ENCODE assay signal across 19 cellular contexts in genomic region chr12:124407074-124407473, GRCh38.
DNase-seq lines count a peak whose midpoint lies in the region; ATAC-seq, FAIRE-seq and TF ChIP-seq lines count a peak whose summit lies in the region.
"Had no signal": no experiment of that assay in that cellular context is flagged by ENCODE, and none has a peak within 500 bp of the region (broad histone marks: within the 10 kb centered on the region; RNA-seq: fewer than 3 reads in every experiment).

No MANE protein-coding gene starts in this region.

- H3K27ac Mint-ChIP-seq in glutamatergic neuron (ENCODE audit: unreplicated experiment) (peak overlapping the region; percentile 71), mesothelial cell of epicardium (no peak overlapping the region)
- H3K27ac Mint-ChIP-seq in activated T-helper 1 cell treated with anti-CD3 and anti-CD28 coated beads, Interleukin-12 subunit alpha, Interleukin-12 subunit beta, Interleukin-2, Interleukin-4 antibody, amounts not matched to agents 30 ng/mL and 10 ng/mL and 1 ng/mL, durations not matched to agents 14 hours and 24 hours and 36 hours: no peak overlapping the region

- TF ChIP-seq RAD21 in HepG2 (CRISPR knock-in tag; IDR thresholded peaks at IDR 0.05): no peak

- H3K27ac ChIP-seq in HepG2 (ENCODE audit: extremely low read length, insufficient read depth, low read length) (no peak overlapping the region), right lobe of liver (no peak overlapping the region), WERI-Rb-1 (no peak overlapping the region; the same call in 1 of the 2 replicates), substantia nigra (ENCODE audit: low read depth, low read length, poor library complexity, severe bottlenecking) (peak overlapping the region; percentile 49)
- H3K27ac ChIP-seq: HL-60, SJCRH30 had no signal

- FAIRE-seq in HepG2 (lab: Jason Lieb, UNC): no peak
- FAIRE-seq: G401.6 had no signal

- no peak for TF ChIP-seq EP300 in HepG2 (IDR thresholded peaks at IDR 0.05; ENCODE audit: low read depth in 2 of 2, low read length in 2 of 2)
- TF ChIP-seq EP300 in HepG2 (CRISPR knock-in tag; IDR thresholded peaks at IDR 0.05; ENCODE audit: borderline replicate concordance): no peak

- H3K9me3 ChIP-seq in HepG2 (ENCODE audit: low read length): no peaks in the 10 kb centered on the region
- H3K9me3 ChIP-seq in right lobe of liver: no peaks in the 10 kb centered on the region
- H3K9me3 ChIP-seq in WERI-Rb-1 (ENCODE audit: severe bottlenecking): no peaks in the 10 kb centered on the region
- H3K9me3 ChIP-seq: SJCRH30 had no signal

- H4K20me1 ChIP-seq in HepG2 (ENCODE audit: insufficient read depth, low read length): peaks cover 2% of the 10 kb centered on the region; the same call in 1 of the 2 replicates

- H3K36me3 ChIP-seq in HepG2 (replicated peaks in 1 of 2; ENCODE audit: control insufficient read depth in 1 of 2, insufficient read depth in 2 of 2, low read length in 2 of 2): peaks cover 6 to 16% of the 10 kb centered on the region in 2 experiments; a peak in 3 of 5 replicates
- H3K36me3 ChIP-seq in right lobe of liver: no peaks in the 10 kb centered on the region
- H3K36me3 ChIP-seq in WERI-Rb-1: peaks cover 79% of the 10 kb centered on the region

- H3K4me3 Mint-ChIP-seq in glutamatergic neuron (ENCODE audit: unreplicated experiment): no peak overlapping the region
- H3K4me3 Mint-ChIP-seq in activated T-helper 1 cell treated with anti-CD3 and anti-CD28 coated beads, Interleukin-12 subunit alpha, Interleukin-12 subunit beta, Interleukin-2, Interleukin-4 antibody, amounts not matched to agents 30 ng/mL and 10 ng/mL and 1 ng/mL, durations not matched to agents 14 hours and 24 hours and 36 hours: no peak overlapping the region
- no peak overlapping the region for H3K4me3 Mint-ChIP-seq in mesothelial cell of epicardium

- H3K79me2 ChIP-seq in HepG2 (ENCODE audit: insufficient read depth, low read length): no peaks in the 10 kb centered on the region

- no peak overlapping the region for H3K4me3 ChIP-seq in HepG2 (replicated peaks in 1 of 3; ENCODE audit: insufficient read depth in 1 of 3, low read depth in 2 of 3, low read length in 3 of 3)
- H3K4me3 ChIP-seq in right lobe of liver: no peak overlapping the region
- H3K4me3 ChIP-seq in WERI-Rb-1 (ENCODE audit: low read depth, low read length): no peak overlapping the region
- H3K4me3 ChIP-seq: SJCRH30 had no signal

- H3K27me3 Mint-ChIP-seq in glutamatergic neuron (ENCODE audit: unreplicated experiment) (peaks cover 23% of the 10 kb centered on the region), mesothelial cell of epicardium (ENCODE audit: low read depth) (no peaks in the 10 kb centered on the region)
- H3K27me3 Mint-ChIP-seq in activated T-helper 1 cell treated with anti-CD3 and anti-CD28 coated beads, Interleukin-12 subunit alpha, Interleukin-12 subunit beta, Interleukin-2, Interleukin-4 antibody, amounts not matched to agents 30 ng/mL and 10 ng/mL and 1 ng/mL, durations not matched to agents 14 hours and 24 hours and 36 hours (ENCODE audit: insufficient read depth): no peaks in the 10 kb centered on the region

- in situ Hi-C loops in HepG2 (cut with HindIII; ENCODE audit: extremely low pct_ligation_motif_present, low pct_unique_long_range_greater_than_20kb) (no loop called here), GM13977 (cut with MboI; ENCODE audit: low pct_unique_long_range_greater_than_20kb, low sequenced_read_pairs, unreplicated experiment) (no loop called here)

- intact Hi-C loops in HepG2 (cut with micrococcal nuclease; ENCODE audit: unreplicated experiment) (no loop called here), right lobe of liver (cut with DNase I) (no loop called here)
- intact Hi-C loops in activated T-helper 1 cell treated with anti-CD3 and anti-CD28 coated beads, Interleukin-12 subunit alpha, Interleukin-12 subunit beta, Interleukin-2, Interleukin-4 antibody, amounts not matched to agents 30 ng/mL and 10 ng/mL and 1 ng/mL, durations not matched to agents 14 hours and 24 hours and 36 hours (cut with micrococcal nuclease): no loop called here

- no TSS peak for BruUV-seq in HepG2 (replicated peaks; lab: Mats Ljungman, UMichigan)

- CTCF ChIA-PET in HepG2 (lab: Yijun Ruan, JAX; ENCODE audit: low intra/inter-chr PET ratio, low total read pairs): no interaction called here

- H3K9ac ChIP-seq in HepG2 (ENCODE audit: insufficient read depth, low read depth, low read length): no peak overlapping the region

- TF ChIP-seq POLR2A in HepG2 (IDR thresholded peaks at IDR 0.05; ENCODE audit: insufficient read depth in 1 of 2, low read depth in 2 of 2, low read length in 2 of 2) (no peak), right lobe of liver (IDR thresholded peaks at IDR 0.05) (no peak)

- no peaks in the 10 kb centered on the region for H3K27me3 ChIP-seq in HepG2 (ENCODE audit: control insufficient read depth in 1 of 2, insufficient read depth in 2 of 2, low read length in 2 of 2)
- no peaks in the 10 kb centered on the region for H3K27me3 ChIP-seq in right lobe of liver
- H3K27me3 ChIP-seq in WERI-Rb-1 (ENCODE audit: insufficient read depth, low read depth, severe bottlenecking): no peaks in the 10 kb centered on the region
- H3K27me3 ChIP-seq: SJCRH30 had no signal

- DNase-seq in HepG2 (ENCODE audit: low spot score) (no peak), right lobe of liver (no peak), WERI-Rb-1 (no peak), glutamatergic neuron (no peak), substantia nigra (lab: John Stamatoyannopoulos, UW) (peak in 17 of 49 donors; percentile 10 to 67 (median 35)), GM13977 (ENCODE audit: low spot score) (no peak), mesothelial cell of epicardium (ENCODE audit: low spot score in 2 of 2, unreplicated experiment in 2 of 2) (no peak)
- DNase-seq in activated T-helper 1 cell treated with anti-CD3 and anti-CD28 coated beads, Interleukin-12 subunit alpha, Interleukin-12 subunit beta, Interleukin-2, Interleukin-4 antibody, amounts not matched to agents 30 ng/mL and 10 ng/mL and 1 ng/mL, durations not matched to agents 14 hours and 24 hours and 36 hours (ENCODE audit: low spot score): no peak
- DNase-seq: AML-193, Calu3, MM.1S, NCI-H1105, NCI-H187 treated with DMSO at 0.1 percent for 48 hours, NCI-H2171 treated with DMSO at 0.1 percent for 48 hours, NCI-H510A, RPMI8226, SJCRH30 had no signal

- no peaks in the 10 kb centered on the region for H3K36me3 Mint-ChIP-seq in glutamatergic neuron (ENCODE audit: unreplicated experiment)
- peaks cover 2% of the 10 kb centered on the region for H3K36me3 Mint-ChIP-seq in activated T-helper 1 cell treated with anti-CD3 and anti-CD28 coated beads, Interleukin-12 subunit alpha, Interleukin-12 subunit beta, Interleukin-2, Interleukin-4 antibody, amounts not matched to agents 30 ng/mL and 10 ng/mL and 1 ng/mL, durations not matched to agents 14 hours and 24 hours and 36 hours (ENCODE audit: low read depth)
- peaks cover 18% of the 10 kb centered on the region for H3K36me3 Mint-ChIP-seq in mesothelial cell of epicardium

- H3K9me3 Mint-ChIP-seq in glutamatergic neuron (ENCODE audit: unreplicated experiment): peaks cover 18% of the 10 kb centered on the region
- H3K9me3 Mint-ChIP-seq in activated T-helper 1 cell treated with anti-CD3 and anti-CD28 coated beads, Interleukin-12 subunit alpha, Interleukin-12 subunit beta, Interleukin-2, Interleukin-4 antibody, amounts not matched to agents 30 ng/mL and 10 ng/mL and 1 ng/mL, durations not matched to agents 14 hours and 24 hours and 36 hours: no peaks in the 10 kb centered on the region
- H3K9me3 Mint-ChIP-seq in mesothelial cell of epicardium: no peaks in the 10 kb centered on the region

- H3K4me1 Mint-ChIP-seq in glutamatergic neuron (ENCODE audit: low read depth, unreplicated experiment): peaks cover 33% of the 10 kb centered on the region
- H3K4me1 Mint-ChIP-seq in activated T-helper 1 cell treated with anti-CD3 and anti-CD28 coated beads, Interleukin-12 subunit alpha, Interleukin-12 subunit beta, Interleukin-2, Interleukin-4 antibody, amounts not matched to agents 30 ng/mL and 10 ng/mL and 1 ng/mL, durations not matched to agents 14 hours and 24 hours and 36 hours (ENCODE audit: low read depth): no peaks in the 10 kb centered on the region
- H3K4me1 Mint-ChIP-seq in mesothelial cell of epicardium: peaks cover 38% of the 10 kb centered on the region

- no peaks in the 10 kb centered on the region for H3K4me1 ChIP-seq in HepG2 (ENCODE audit: insufficient read depth, low read length)
- H3K4me1 ChIP-seq in right lobe of liver: peaks cover 0 to 9% (median 0%) of the 10 kb centered on the region in 4 donors
- H3K4me1 ChIP-seq: SJCRH30 had no signal

- no peak overlapping the region for H2AFZ ChIP-seq in HepG2 (ENCODE audit: low read length)

- ATAC-seq in HepG2 (no peak), right lobe of liver (no peak)

- no peak overlapping the region for H3K4me2 ChIP-seq in HepG2 (ENCODE audit: low read depth, low read length)

- WGBS in HepG2 (ENCODE audit: low lambda C conversion rate): 97% methylated on average over 8 of the region's 8 CpGs
- WGBS in right lobe of liver (ENCODE audit: insufficient coverage, low coverage, low lambda C conversion rate, missing lambda C conversion rate): 100% methylated on average over 5 of the region's 8 CpGs

- POLR2A ChIA-PET in HepG2 (lab: Yijun Ruan, JAX): no interaction called here

- TF ChIP-seq CTCF in HepG2 (CRISPR knock-in tag; IDR thresholded peaks at IDR 0.05) (0 out of 2 replicates have a peak, but pooled peaks have one; percentile 4), right lobe of liver (IDR thresholded peaks at IDR 0.05) (no peak), WERI-Rb-1 (IDR thresholded peaks at IDR 0.05; ENCODE audit: low read depth, low read length) (0 out of 2 replicates have a peak, but pooled peaks have one; percentile 10), glutamatergic neuron (IDR thresholded peaks at IDR 0.05; ENCODE audit: partially characterized antibody, unreplicated experiment) (no peak), GM13977 (IDR thresholded peaks at IDR 0.05; ENCODE audit: extremely low read depth, insufficient read depth, missing control alignments) (no peak), mesothelial cell of epicardium (IDR thresholded peaks at IDR 0.05; ENCODE audit: unreplicated experiment) (no peak)

TF ChIP-seq in HepG2, 621 proteins besides CTCF, POLR2A, EP300 and RAD21 (continues in another document):
- TF ChIP-seq MXD4 (CRISPR knock-in tag; IDR thresholded peaks at IDR 0.05) (no peak), STAG1 (CRISPR knock-in tag; IDR thresholded peaks at IDR 0.05) (peak; percentile 11; the same call in 1 of the 2 replicates), THAP7 (CRISPR knock-in tag; IDR thresholded peaks at IDR 0.05) (no peak)

Comparison
In these comparisons a context has a peak if more than half of its experiments do, and no peak if none do; other contexts are left out.
1. CTCF ChIP-seq: peak in HepG2 (single experiment) and WERI-Rb-1 (single experiment); none in right lobe of liver (0 of 4), glutamatergic neuron (single experiment), GM13977 (single experiment) and mesothelial cell of epicardium (single experiment).